10 cellular contexts compared by ENCODE assay signal in the genomic region with DNA sequence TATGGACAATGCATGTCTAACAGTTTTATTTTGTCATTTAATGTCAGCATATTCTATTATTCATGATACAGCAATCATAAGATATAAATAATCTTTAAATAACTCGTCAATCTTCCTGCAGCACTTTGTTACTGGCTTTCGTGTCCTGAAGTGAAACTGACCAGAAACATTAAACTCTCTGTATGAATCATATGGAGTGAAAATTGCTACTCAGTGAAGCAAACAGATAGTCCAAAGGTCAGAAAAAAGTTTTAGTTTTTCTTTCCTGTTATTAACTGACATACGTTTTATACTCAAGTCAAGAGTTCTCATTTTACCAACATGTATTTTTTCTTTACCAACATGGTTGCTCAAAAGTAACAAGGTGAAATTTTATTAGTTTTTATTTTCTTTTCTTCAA.
DNase-seq lines count a peak whose midpoint lies in the region; ATAC-seq and TF ChIP-seq lines count a peak whose summit lies in the region.
"Had no signal": no experiment of that assay in that cellular context is flagged by ENCODE, and none has a peak within 500 bp of the region (broad histone marks: within the 10 kb centered on the region; RNA-seq: fewer than 3 reads in every experiment).

No MANE protein-coding gene starts in this region.

- no peak overlapping the region for H3K4me3 ChIP-seq in mucosa of descending colon

- intact Hi-C loops in mucosa of descending colon (cut with DNase I, micrococcal nuclease) = no loop called here

- no peak for TF ChIP-seq CTCF in mucosa of descending colon (IDR thresholded peaks at IDR 0.05)

- H3K36me3 ChIP-seq in mucosa of descending colon (ENCODE audit: low read depth) = no peaks in the 10 kb centered on the region

- H3K4me1 ChIP-seq in mucosa of descending colon (ENCODE audit: low read depth) = peaks cover 16% of the 10 kb centered on the region

- ATAC-seq in GM18909 (IDR thresholded peaks at IDR 0.05; ENCODE audit: poor library complexity, unreplicated experiment) (peak; percentile 94), HG02623 (IDR thresholded peaks at IDR 0.05; ENCODE audit: unreplicated experiment) (peak; percentile 87), mucosa of descending colon (peak; percentile 93)

- no peaks in the 10 kb centered on the region for H3K9me3 ChIP-seq in mucosa of descending colon

- peak; percentile 63 for DNase-seq in HT-29 (ENCODE audit: low spot score)
- DNase-seq in mucosa of descending colon = no peak
- no peak for DNase-seq in mucosa of gallbladder (ENCODE audit: low spot score)
- no peak for DNase-seq in germinal center (ENCODE audit: low spot score)
- DNase-seq in retina = no peak
- no peak for DNase-seq in NCI-H226
- DNase-seq: NCI-H2081 treated with DMSO at 0.1 percent for 48 hours; stimulated activated CD4-positive, alpha-beta T cell treated with anti-CD3 and anti-CD28 coated beads, Interleukin-1b, Interleukin-23, amount 100 ng/mL, for 48 hours had no signal
